Comparison of ENCODE assay signal across 16 cellular contexts in the genomic region with DNA sequence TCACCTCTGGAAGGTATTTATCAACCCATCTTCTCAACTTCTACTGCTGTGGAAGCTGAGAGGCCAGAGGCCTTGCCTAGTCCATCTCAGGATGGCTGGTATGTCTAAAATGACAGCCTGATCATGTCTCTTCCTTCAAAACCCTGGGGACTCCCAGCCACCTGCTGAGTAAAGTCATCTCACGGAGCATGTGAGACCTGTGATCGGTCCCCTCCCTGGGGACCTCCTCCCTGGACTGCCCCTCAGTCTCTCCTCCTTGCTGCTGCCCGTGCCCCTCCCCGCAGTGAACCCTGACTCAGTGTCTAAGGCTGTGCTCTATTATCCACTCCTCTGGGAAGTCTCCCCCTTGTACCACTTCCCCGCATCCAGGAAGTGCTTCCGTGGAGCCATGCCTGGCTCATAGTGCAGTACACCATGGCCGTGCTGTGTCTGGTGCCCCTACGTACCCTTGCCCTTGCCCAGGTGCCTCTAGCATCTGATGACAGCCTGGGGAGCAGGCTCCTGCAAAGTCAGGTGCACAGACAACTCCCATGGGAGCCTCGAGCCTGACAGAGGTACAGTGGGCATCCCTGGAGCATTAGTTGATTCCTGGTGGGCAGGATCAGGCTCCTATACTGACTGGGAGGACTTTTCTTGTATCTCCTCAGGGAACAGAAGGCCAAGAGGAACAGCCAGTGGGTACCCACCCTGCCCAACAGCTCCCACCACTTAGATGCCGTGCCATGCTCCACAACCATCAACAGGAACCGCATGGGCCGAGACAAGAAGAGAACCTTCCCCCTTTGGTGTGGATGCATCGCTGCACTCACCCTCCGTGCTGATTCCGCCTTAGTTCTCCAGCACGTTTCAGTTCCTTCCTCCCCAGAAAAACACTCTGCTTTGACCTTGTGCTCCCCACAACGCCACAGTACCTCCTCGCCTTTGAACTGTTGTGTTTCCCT. TPM values are rescaled to one million over a fixed set of nuclear protein-coding genes. Genes with fewer than 3 reads are reported as not detected.
DNase-seq lines count a peak whose midpoint lies in the region; ATAC-seq and TF ChIP-seq lines count a peak whose summit lies in the region.
"Had no signal": no experiment of that assay in that cellular context is flagged by ENCODE, and none has a peak within 500 bp of the region (broad histone marks: within the 10 kb centered on the region; RNA-seq: fewer than 3 reads in every experiment).

No MANE protein-coding gene starts in this region.

- H4K8ac ChIP-seq in neuronal stem cell (ENCODE audit: low read depth, low read length), result no peak overlapping the region

- no peak overlapping the region for H3K18ac ChIP-seq in neuronal stem cell (ENCODE audit: low read length)

- H2AK5ac ChIP-seq in neuronal stem cell (ENCODE audit: low read depth, low read length), result no peak overlapping the region

- TF ChIP-seq CTCF in uterus (IDR thresholded peaks at IDR 0.05), result no peak

- no peak overlapping the region for H3K4me3 ChIP-seq in neuronal stem cell (ENCODE audit: low read length in 2 of 2)
- H3K4me3 ChIP-seq in effector memory CD4-positive, alpha-beta T cell (ENCODE audit: insufficient read depth, low read depth, low read length, poor library complexity, severe bottlenecking), result no peak overlapping the region
- no peak overlapping the region for H3K4me3 ChIP-seq in uterus
- H3K4me3 ChIP-seq: SK-N-MC, thoracic aorta had no signal

- no peaks in the 10 kb centered on the region for H3K9me3 ChIP-seq in neuronal stem cell (replicated peaks in 1 of 2; ENCODE audit: control insufficient read depth in 2 of 2, insufficient read depth in 1 of 2, low read depth in 1 of 2, low read length in 2 of 2)
- no peaks in the 10 kb centered on the region for H3K9me3 ChIP-seq in effector memory CD4-positive, alpha-beta T cell (ENCODE audit: control insufficient read depth, low read length)
- no peaks in the 10 kb centered on the region for H3K9me3 ChIP-seq in uterus
- H3K9me3 ChIP-seq: thoracic aorta had no signal

- no peak for TF ChIP-seq POLR2A in uterus (IDR thresholded peaks at IDR 0.05)

- H2BK12ac ChIP-seq in neuronal stem cell (ENCODE audit: low read length), result no peak overlapping the region

- no CpG with 5 or more reads among the region's 18 CpGs for WGBS in neuronal stem cell (ENCODE audit: extremely low coverage in 2 of 2, insufficient read length in 2 of 2, insufficient replicate concordance in 1 of 2), 2 donors

- H3K4ac ChIP-seq in neuronal stem cell (ENCODE audit: low read length), result no peak overlapping the region

- H4K91ac ChIP-seq in neuronal stem cell (ENCODE audit: low read depth, low read length, poor library complexity), result no peak overlapping the region

- no peaks in the 10 kb centered on the region for H3K27me3 ChIP-seq in neuronal stem cell (ENCODE audit: control insufficient read depth in 3 of 3, insufficient read depth in 3 of 3, low read depth in 1 of 3, low read length in 3 of 3)
- no peaks in the 10 kb centered on the region for H3K27me3 ChIP-seq in effector memory CD4-positive, alpha-beta T cell (replicated peaks; ENCODE audit: control insufficient read depth, insufficient read depth, low read length, poor library complexity, severe bottlenecking)
- no peaks in the 10 kb centered on the region for H3K27me3 ChIP-seq in uterus

- peak; percentile 38 to 48 for ATAC-seq in activated CD4-positive, CD25-positive, alpha-beta regulatory T cell treated with anti-CD3 and anti-CD28 coated beads, Interleukin-2, amount 50 U/mL, for 24 hours
- peak; percentile 67 for ATAC-seq in GM21786 (IDR thresholded peaks at IDR 0.05; ENCODE audit: unreplicated experiment)
- ATAC-seq in HG03521 (IDR thresholded peaks at IDR 0.05; ENCODE audit: unreplicated experiment), result peak; percentile 40
- ATAC-seq: left cardiac atrium had no signal

- H3K14ac ChIP-seq in neuronal stem cell (ENCODE audit: low read length), result no peak overlapping the region

- H2AFZ ChIP-seq in neuronal stem cell (ENCODE audit: low read length), result no peak overlapping the region

- no peak overlapping the region for H2BK120ac ChIP-seq in neuronal stem cell (ENCODE audit: low read depth, low read length)

- H3K79me1 ChIP-seq in neuronal stem cell (ENCODE audit: low read depth, low read length), result peaks cover 4% of the 10 kb centered on the region

- intact Hi-C loops in uterus (cut with DNase I; ENCODE audit: low total_unique reads), result no loop called here

- no peak overlapping the region for H2BK15ac ChIP-seq in neuronal stem cell (ENCODE audit: low read length)

- no peak overlapping the region for H3K23ac ChIP-seq in neuronal stem cell (ENCODE audit: low read depth, low read length, poor library complexity)

- H3K4me2 ChIP-seq in neuronal stem cell (ENCODE audit: insufficient read depth, low read length, poor library complexity, severe bottlenecking), result no peak overlapping the region

- H3K36me3 ChIP-seq in neuronal stem cell (replicated peaks in 1 of 2; ENCODE audit: control insufficient read depth in 2 of 2, insufficient read depth in 2 of 2, low read length in 2 of 2) (peaks cover 67 to 87% of the 10 kb centered on the region in 2 donors), uterus (no peaks in the 10 kb centered on the region)
- H3K36me3 ChIP-seq in effector memory CD4-positive, alpha-beta T cell (ENCODE audit: control insufficient read depth, insufficient read depth, low read length), result peaks cover 66% of the 10 kb centered on the region

- no peak overlapping the region for H3K27ac ChIP-seq in neuronal stem cell (replicated peaks; ENCODE audit: low read length)
- H3K27ac ChIP-seq in effector memory CD4-positive, alpha-beta T cell (ENCODE audit: insufficient read depth, low read length, poor library complexity, severe bottlenecking), result no peak overlapping the region
- no peak overlapping the region for H3K27ac ChIP-seq in uterus
- H3K27ac ChIP-seq: 22Rv1, SK-N-MC, thoracic aorta had no signal

- H3K4me1 ChIP-seq in neuronal stem cell (ENCODE audit: control insufficient read depth in 2 of 2, insufficient read depth in 1 of 2, low read depth in 1 of 2, low read length in 2 of 2) (no peaks in the 10 kb centered on the region), uterus (no peaks in the 10 kb centered on the region)
- no peaks in the 10 kb centered on the region for H3K4me1 ChIP-seq in effector memory CD4-positive, alpha-beta T cell (ENCODE audit: control insufficient read depth, insufficient read depth, low read length, poor library complexity, severe bottlenecking)

- H3K9ac ChIP-seq in neuronal stem cell (ENCODE audit: low read depth, low read length, poor library complexity), result peak overlapping the region; percentile 30

- no peak overlapping the region for H2BK5ac ChIP-seq in neuronal stem cell (ENCODE audit: low read length)

- no peak for DNase-seq in activated CD4-positive, CD25-positive, alpha-beta regulatory T cell treated with anti-CD3 and anti-CD28 coated beads, Interleukin-2, amount 50 U/mL, for 72 hours
- DNase-seq in neuronal stem cell (ENCODE audit: low spot score) (no peak), uterus (no peak)
- DNase-seq in effector memory CD4-positive, alpha-beta T cell, result no peak
- DNase-seq in activated CD8-positive, alpha-beta memory T cell treated with anti-CD3 and anti-CD28 coated beads, Interleukin-2, amount 50 U/mL, for 4 hours, result no peak
- DNase-seq: DMS79 treated with DMSO at 0.1 percent for 48 hours, left cardiac atrium had no signal

RNA-seq across cellular contexts. Expression of a gene that starts 13.8 kb away (rescaled TPM):
- polyA plus RNA-seq in neuronal stem cell (2013, experiment 1 of 2), result 118 TPM
- polyA plus RNA-seq in neuronal stem cell (2013, experiment 2 of 2), result 112 TPM
- 10 to 100 TPM; 39.1 to 64.4 (median 51.6) TPM for total RNA-seq in uterus

RNA-seq across cellular contexts. Expression of a gene that starts 27.9 kb away (rescaled TPM):
- 6.5 TPM for polyA plus RNA-seq in neuronal stem cell (2013, experiment 1 of 2)
- 6.1 TPM for polyA plus RNA-seq in neuronal stem cell (2013, experiment 2 of 2)
- total RNA-seq in uterus, result 10 to 100 TPM in 1 of 4 donors, 1 to 10 TPM in 2, not detected in 1; 7.6 to 35.8 (median 8.7) TPM

RNA-seq across cellular contexts. Expression of a gene that starts 32.8 kb away (rescaled TPM):
- 84.6 TPM for polyA plus RNA-seq in neuronal stem cell (2013, experiment 1 of 2)
- 88.1 TPM for polyA plus RNA-seq in neuronal stem cell (2013, experiment 2 of 2)
- 10 to 100 TPM in 1 of 4 donors, under 1 TPM in 1, not detected in 2; 0.88 to 21.0 TPM for total RNA-seq in uterus

RNA-seq across cellular contexts. Expression of a gene that starts 37.8 kb away (rescaled TPM):
- 3.0 TPM for polyA plus RNA-seq in neuronal stem cell (2013, experiment 1 of 2)
- 2.8 TPM for polyA plus RNA-seq in neuronal stem cell (2013, experiment 2 of 2)
- total RNA-seq in uterus, result under 1 TPM in 2 of 4 donors, not detected in 2; 0.41 to 0.55 TPM
- total RNA-seq: H4, left cardiac atrium, NCI-H460, omental fat pad, thoracic aorta had no signal

RNA-seq across cellular contexts. Expression of a gene that starts 38.2 kb away (rescaled TPM):
- 4.2 TPM for polyA plus RNA-seq in neuronal stem cell (2013, experiment 1 of 2)
- 4.5 TPM for polyA plus RNA-seq in neuronal stem cell (2013, experiment 2 of 2)
- 1 to 10 TPM in 1 of 4 donors, under 1 TPM in 1, not detected in 2; 0.95 to 1.2 TPM for total RNA-seq in uterus
